In genomic region chr7:96414931-96415292, GRCh38 we compare ENCODE assay signal across 9 cellular contexts.
DNase-seq lines count a peak whose midpoint lies in the region; ATAC-seq and TF ChIP-seq lines count a peak whose summit lies in the region.
"Had no signal": no experiment of that assay in that cellular context is flagged by ENCODE, and none has a peak within 500 bp of the region (broad histone marks: within the 10 kb centered on the region; RNA-seq: fewer than 3 reads in every experiment).

No MANE protein-coding gene starts in this region.

- H3K36me3 ChIP-seq in neural cell (ENCODE audit: insufficient read depth, low read length) = no peaks in the 10 kb centered on the region

- H3K36me3 Mint-ChIP-seq in activated CD8-positive, alpha-beta memory T cell treated with anti-CD3 and anti-CD28 coated beads, Interleukin-2, amount 10 ng/mL, durations not matched to agents 7 days and 5 days = no peaks in the 10 kb centered on the region
- H3K36me3 Mint-ChIP-seq: activated naive CD4-positive, alpha-beta T cell treated with anti-CD3 and anti-CD28 coated beads, Interleukin-2, amount 50 U/mL, for 24 hours had no signal

- peak; percentile 84 for TF ChIP-seq RAD21 in neural cell (conservative IDR thresholded peaks at IDR 0.05)

- no peak overlapping the region for H3K4me3 Mint-ChIP-seq in activated CD8-positive, alpha-beta memory T cell treated with anti-CD3 and anti-CD28 coated beads, Interleukin-2, amount 10 ng/mL, durations not matched to agents 7 days and 5 days
- H3K4me3 Mint-ChIP-seq: activated naive CD4-positive, alpha-beta T cell treated with anti-CD3 and anti-CD28 coated beads, Interleukin-2, amount 50 U/mL, for 24 hours had no signal

- H3F3A ChIP-seq in neural cell (ENCODE audit: insufficient read depth, low read length, poor library complexity, severe bottlenecking) = no peaks in the 10 kb centered on the region

- no peak overlapping the region for H3K4me2 ChIP-seq in neural cell (ENCODE audit: low read length)

- H3K27ac Mint-ChIP-seq in activated CD8-positive, alpha-beta memory T cell treated with anti-CD3 and anti-CD28 coated beads, Interleukin-2, amount 10 ng/mL, durations not matched to agents 7 days and 5 days = no peak overlapping the region
- H3K27ac Mint-ChIP-seq: activated naive CD4-positive, alpha-beta T cell treated with anti-CD3 and anti-CD28 coated beads, Interleukin-2, amount 50 U/mL, for 24 hours had no signal

- TF ChIP-seq EP300 in neural cell (conservative IDR thresholded peaks at IDR 0.05; ENCODE audit: poor library complexity, severe bottlenecking) = no peak

- H3K27me3 ChIP-seq in neural cell (ENCODE audit: insufficient read depth, low read depth, low read length) = no peaks in the 10 kb centered on the region

- CTCF ChIA-PET in activated CD8-positive, alpha-beta memory T cell treated with anti-CD3 and anti-CD28 coated beads, Interleukin-2, amount 10 ng/mL, durations not matched to agents 7 days and 5 days (lab: Charles Lee) = interaction anchor here (4.1 kb wide), 1 partner anchor 613 kb away, joined by 14 read pairs; no protein-coding TSS in a partner anchor

- peak; percentile 82 for TF ChIP-seq CTCF in neural cell (IDR thresholded peaks at IDR 0.05; ENCODE audit: poor library complexity, severe bottlenecking)

- peak; percentile 66 for DNase-seq in activated CD8-positive, alpha-beta memory T cell treated with anti-CD3 and anti-CD28 coated beads, Interleukin-2, amount 10 ng/mL, durations not matched to agents 7 days and 5 days
- DNase-seq in activated CD8-positive, alpha-beta memory T cell treated with anti-CD3 and anti-CD28 coated beads, Interleukin-2, amount 50 U/mL, for 48 hours = no peak
- DNase-seq in NCI-H2029 treated with DMSO at 0.1 percent for 48 hours (lab: John Stamatoyannopoulos, UW) (peak; percentile 48), UCSD-AML1 (lab: John Stamatoyannopoulos, UW; ENCODE audit: unreplicated experiment) (peak; percentile 12), epithelial cell of prostate (ENCODE audit: low read depth, low spot score) (peak; percentile 3)

- no peaks in the 10 kb centered on the region for H4K20me1 ChIP-seq in neural cell (ENCODE audit: insufficient read depth)

- H3K9ac ChIP-seq in neural cell (ENCODE audit: low read length) = no peak overlapping the region

- peaks cover 11% of the 10 kb centered on the region for H3K79me2 ChIP-seq in neural cell (replicated peaks; ENCODE audit: insufficient read depth, low read length)

- peaks cover 26% of the 10 kb centered on the region for H3K27me3 Mint-ChIP-seq in activated CD8-positive, alpha-beta memory T cell treated with anti-CD3 and anti-CD28 coated beads, Interleukin-2, amount 10 ng/mL, durations not matched to agents 7 days and 5 days

- H3K4me3 ChIP-seq in neural cell (ENCODE audit: low read length) = no peak overlapping the region

- peaks cover 3% of the 10 kb centered on the region for H3K4me1 Mint-ChIP-seq in activated CD8-positive, alpha-beta memory T cell treated with anti-CD3 and anti-CD28 coated beads, Interleukin-2, amount 10 ng/mL, durations not matched to agents 7 days and 5 days
- H3K4me1 Mint-ChIP-seq: activated naive CD4-positive, alpha-beta T cell treated with anti-CD3 and anti-CD28 coated beads, Interleukin-2, amount 50 U/mL, for 24 hours had no signal

- H3K27ac ChIP-seq in epithelial cell of prostate (no peak overlapping the region), neural cell (ENCODE audit: low read length) (no peak overlapping the region)

- H3K9me2 ChIP-seq in neural cell (ENCODE audit: insufficient read depth, low read length) = no peaks in the 10 kb centered on the region

- no peak overlapping the region for H2AFZ ChIP-seq in neural cell (ENCODE audit: low read depth, low read length)

- peak; percentile 77 for ATAC-seq in activated CD8-positive, alpha-beta memory T cell treated with anti-CD3 and anti-CD28 coated beads, Interleukin-2, amount 10 ng/mL, durations not matched to agents 7 days and 5 days
- ATAC-seq in HG02610 (IDR thresholded peaks at IDR 0.05; ENCODE audit: unreplicated experiment) (peak; percentile 77), HG02588 (IDR thresholded peaks at IDR 0.05; ENCODE audit: unreplicated experiment) (no peak)

- H3K9me3 ChIP-seq in neural cell (ENCODE audit: low read length) = no peaks in the 10 kb centered on the region

- H3K9me3 Mint-ChIP-seq in activated CD8-positive, alpha-beta memory T cell treated with anti-CD3 and anti-CD28 coated beads, Interleukin-2, amount 10 ng/mL, durations not matched to agents 7 days and 5 days (ENCODE audit: low read depth) = no peaks in the 10 kb centered on the region
- H3K9me3 Mint-ChIP-seq: activated naive CD4-positive, alpha-beta T cell treated with anti-CD3 and anti-CD28 coated beads, Interleukin-2, amount 50 U/mL, for 24 hours had no signal

TF ChIP-seq in neural cell, 6 proteins besides CTCF, POLR2A, EP300 and RAD21:
- TF ChIP-seq SMC3 (conservative IDR thresholded peaks at IDR 0.05; ENCODE audit: poor library complexity) = peak; percentile 80
- no peak for TF ChIP-seq TAF1 (IDR thresholded peaks at IDR 0.05; ENCODE audit: low read depth)
- TF ChIP-seq REST (IDR thresholded peaks at IDR 0.05; ENCODE audit: borderline replicate concordance) = no peak
